9 cellular contexts compared by ENCODE assay signal in genomic region chr10:68153473-68154210, GRCh38. TPM values are rescaled to one million over a fixed set of nuclear protein-coding genes. Genes with fewer than 3 reads are reported as not detected.
DNase-seq lines count a peak whose midpoint lies in the region; ATAC-seq and TF ChIP-seq lines count a peak whose summit lies in the region.
"Had no signal": no experiment of that assay in that cellular context is flagged by ENCODE, and none has a peak within 500 bp of the region (broad histone marks: within the 10 kb centered on the region; RNA-seq: fewer than 3 reads in every experiment).

No MANE protein-coding gene starts in this region.

- H3K4me3 ChIP-seq in heart left ventricle, result peak overlapping the region in 1 of 12 donors; percentile 5

- no peak for TF ChIP-seq POLR2A in heart left ventricle (IDR thresholded peaks at IDR 0.05)

- WGBS in heart left ventricle, 4 donors, result 6 to 14% (median 8%) methylated on average over 8 of the region's 8 CpGs

- ATAC-seq in HG03354 (IDR thresholded peaks at IDR 0.05; ENCODE audit: poor library complexity, severe bottlenecking, unreplicated experiment) (peak; percentile 66), heart left ventricle (peak; percentile 90 to 92 (median 91)), sciatic nerve (peak; percentile 73), GM19452 (IDR thresholded peaks at IDR 0.05; ENCODE audit: unreplicated experiment) (no peak), GM18907 (IDR thresholded peaks at IDR 0.05; ENCODE audit: unreplicated experiment) (no peak), HG02973 (IDR thresholded peaks at IDR 0.05; ENCODE audit: unreplicated experiment) (no peak)

- TF ChIP-seq CTCF in C4-2B (conservative IDR thresholded peaks at IDR 0.05) (0 out of 2 replicates have a peak, but pooled peaks have one; percentile 15), heart left ventricle (IDR thresholded peaks at IDR 0.05) (no peak)

- no peak overlapping the region for H3K27ac ChIP-seq in C4-2B
- H3K27ac ChIP-seq in heart left ventricle, result peak overlapping the region; percentile 72 to 94 (median 82)
- H3K27ac ChIP-seq: neutrophil had no signal

- peaks cover 0 to 41% (median 15%) of the 10 kb centered on the region in 12 donors for H3K4me1 ChIP-seq in heart left ventricle

- no peaks in the 10 kb centered on the region for H3K27me3 ChIP-seq in heart left ventricle

- no peaks in the 10 kb centered on the region for H3K9me3 ChIP-seq in heart left ventricle
- H3K9me3 ChIP-seq: neutrophil had no signal

- intact Hi-C loops in heart left ventricle (cut with DNase I) (loop anchor here in 2 of 10 donors (2.0 to 10.0 kb wide), 2 partner anchors 67 to 299 kb away; no protein-coding TSS in a partner anchor), sciatic nerve (cut with DNase I) (loop anchor here (10.0 kb wide), 2 partner anchors 69 to 289 kb away; no protein-coding TSS in a partner anchor)

- peaks cover 0 to 46% (median 0%) of the 10 kb centered on the region in 9 donors for H3K36me3 ChIP-seq in heart left ventricle
- H3K36me3 ChIP-seq: neutrophil had no signal

- DNase-seq in SW 1271 (lab: John Stamatoyannopoulos, UW) (peak; percentile 95 to 98), heart left ventricle (peak in 3 of 5 donors; percentile 38 to 67 (median 58)), sciatic nerve (ENCODE audit: low spot score) (no peak)

RNA-seq across cellular contexts. Expression of gene MYPN, which starts 44.4 kb away (rescaled TPM):
- 100 to 1,000 TPM; 105 to 240 (median 159) TPM for total RNA-seq in heart left ventricle
- polyA plus RNA-seq in heart left ventricle, result 100 to 1,000 TPM in 1 of 2 donors, 10 to 100 TPM in 1; 33.4 to 107 TPM
- total RNA-seq in sciatic nerve, result 0.13 TPM

Comparison
In these comparisons a context has a peak if more than half of its experiments do, and no peak if none do; other contexts are left out.
1. ATAC-seq: peak in HG03354 (single experiment), heart left ventricle (4 of 4) and sciatic nerve (single experiment); none in GM19452 (single experiment), GM18907 (single experiment) and HG02973 (single experiment).
2. RNA of gene MYPN, which starts 44.4 kb away (total RNA-seq): 105 to 240 TPM in heart left ventricle; 0.13 TPM in sciatic nerve (single experiment); every median in the first group is over 10 times any median in the second.